In genomic region chr11:57497303-57498247, GRCh38 we compare ENCODE assay signal across 1 cellular context.
TF ChIP-seq lines count a peak whose summit lies in the region.

No MANE protein-coding gene starts in this region.

TF ChIP-seq in HepG2, 621 proteins besides CTCF, POLR2A, EP300 and RAD21 (continued from another document and continues in another):
- peak; percentile 59 for TF ChIP-seq ZNF609 (CRISPR knock-in tag; IDR thresholded peaks at IDR 0.05; ENCODE audit: borderline replicate concordance)
- peak; percentile 62; the same call in 1 of the 2 replicates for TF ChIP-seq ARID4A (CRISPR knock-in tag; IDR thresholded peaks at IDR 0.05; ENCODE audit: borderline replicate concordance)
- no peak for TF ChIP-seq ZNF484 (CRISPR knock-in tag; IDR thresholded peaks at IDR 0.05; ENCODE audit: borderline replicate concordance, low read depth)
- peak; percentile 91; the same call in 1 of the 2 replicates for TF ChIP-seq TEF (CRISPR knock-in tag; IDR thresholded peaks at IDR 0.05)
- 0 out of 2 replicates have a peak, but pooled peaks have one; percentile 37 for TF ChIP-seq ZNF614 (CRISPR knock-in tag; IDR thresholded peaks at IDR 0.05; ENCODE audit: borderline replicate concordance)
- peak; percentile 51; the same call in 1 of the 2 replicates for TF ChIP-seq KAT8 (CRISPR knock-in tag; IDR thresholded peaks at IDR 0.05)
- 0 out of 2 replicates have a peak, but pooled peaks have one; percentile 56 for TF ChIP-seq ZNF710 (CRISPR knock-in tag; IDR thresholded peaks at IDR 0.05; ENCODE audit: borderline replicate concordance)
- TF ChIP-seq ZNF749 (CRISPR knock-in tag; IDR thresholded peaks at IDR 0.05; ENCODE audit: borderline replicate concordance) = no peak; the same call in 1 of the 2 replicates
- no peak for TF ChIP-seq ZNF678 (CRISPR knock-in tag; IDR thresholded peaks at IDR 0.05)
- peak; percentile 86 for TF ChIP-seq PITX1 (CRISPR knock-in tag; IDR thresholded peaks at IDR 0.05)
- TF ChIP-seq REXO4 (CRISPR knock-in tag; IDR thresholded peaks at IDR 0.05; ENCODE audit: borderline replicate concordance) = no peak
- no peak for TF ChIP-seq ZNF720 (CRISPR knock-in tag; IDR thresholded peaks at IDR 0.05)
- 0 out of 2 replicates have a peak, but pooled peaks have one; percentile 57 for TF ChIP-seq SIX1 (CRISPR knock-in tag; IDR thresholded peaks at IDR 0.05; ENCODE audit: borderline replicate concordance)
- TF ChIP-seq NR2C2 (CRISPR knock-in tag; IDR thresholded peaks at IDR 0.05; ENCODE audit: borderline replicate concordance) = peak; percentile 80; the same call in 1 of the 2 replicates
- TF ChIP-seq SALL1 (CRISPR knock-in tag; IDR thresholded peaks at IDR 0.05) = peak; percentile 75
- TF ChIP-seq ZNF24 (IDR thresholded peaks at IDR 0.05) = 0 out of 2 replicates have a peak, but pooled peaks have one; percentile 52
- 0 out of 2 replicates have a peak, but pooled peaks have one; percentile 2 for TF ChIP-seq ETV6 (CRISPR knock-in tag; conservative IDR thresholded peaks at IDR 0.05)
- peak; percentile 28; the same call in 1 of the 2 replicates for TF ChIP-seq MIER3 (CRISPR knock-in tag; IDR thresholded peaks at IDR 0.05; ENCODE audit: borderline replicate concordance)
- no peak for TF ChIP-seq ZNF597 (CRISPR knock-in tag; IDR thresholded peaks at IDR 0.05)
- TF ChIP-seq ZNF75D (CRISPR knock-in tag; IDR thresholded peaks at IDR 0.05; ENCODE audit: borderline replicate concordance) = no peak
- peak; percentile 74; the same call in 1 of the 2 replicates for TF ChIP-seq RNF219 (CRISPR knock-in tag; IDR thresholded peaks at IDR 0.05)
- peak; percentile 77 for TF ChIP-seq KDM5B (CRISPR knock-in tag; IDR thresholded peaks at IDR 0.05; ENCODE audit: borderline replicate concordance)
- TF ChIP-seq ZNF281 (CRISPR knock-in tag; IDR thresholded peaks at IDR 0.05; ENCODE audit: borderline replicate concordance) = peak; percentile 16; the same call in 1 of the 2 replicates
- TF ChIP-seq NR3C1 (CRISPR knock-in tag; IDR thresholded peaks at IDR 0.05) = no peak
- peak; percentile 74 for TF ChIP-seq SOX13 (IDR thresholded peaks at IDR 0.05)
- TF ChIP-seq SOX13 (CRISPR knock-in tag; conservative IDR thresholded peaks at IDR 0.05 in 1 of 2, IDR thresholded peaks at IDR 0.05 in 1 of 2) = peak in 1 of 2 experiments; percentile 91; a peak in 2 of 4 replicates
- peak; percentile 40; the same call in 1 of the 2 replicates for TF ChIP-seq DRAP1 (CRISPR knock-in tag; IDR thresholded peaks at IDR 0.05)
- TF ChIP-seq ZNF546 (CRISPR knock-in tag; conservative IDR thresholded peaks at IDR 0.05) = no peak
- 0 out of 2 replicates have a peak, but pooled peaks have one; percentile 14 for TF ChIP-seq IRF2 (CRISPR knock-in tag; IDR thresholded peaks at IDR 0.05)
- TF ChIP-seq POLR2G (IDR thresholded peaks at IDR 0.05; ENCODE audit: low read depth, low read length) = 0 out of 2 replicates have a peak, but pooled peaks have one; percentile 11
- peak; percentile 88 for TF ChIP-seq ZNF761 (CRISPR knock-in tag; conservative IDR thresholded peaks at IDR 0.05)
- peak; percentile 47 for TF ChIP-seq HDAC1 (CRISPR knock-in tag; IDR thresholded peaks at IDR 0.05)
- TF ChIP-seq TFAP4 (IDR thresholded peaks at IDR 0.05; ENCODE audit: borderline replicate concordance, low read depth) = peak; percentile 37; the same call in 1 of the 2 replicates
- 0 out of 2 replicates have a peak, but pooled peaks have one; percentile 59 for TF ChIP-seq ZBTB3 (CRISPR knock-in tag; IDR thresholded peaks at IDR 0.05; ENCODE audit: borderline replicate concordance, low read depth)
- TF ChIP-seq ZNF543 (CRISPR knock-in tag; IDR thresholded peaks at IDR 0.05) = peak; percentile 70; the same call in 1 of the 2 replicates
- TF ChIP-seq ZNF670 (CRISPR knock-in tag; IDR thresholded peaks at IDR 0.05; ENCODE audit: borderline replicate concordance) = no peak
- TF ChIP-seq PBX2 (CRISPR knock-in tag; IDR thresholded peaks at IDR 0.05) = no peak
